Comparison of ENCODE assay signal across 1 cellular context in the genomic region with DNA sequence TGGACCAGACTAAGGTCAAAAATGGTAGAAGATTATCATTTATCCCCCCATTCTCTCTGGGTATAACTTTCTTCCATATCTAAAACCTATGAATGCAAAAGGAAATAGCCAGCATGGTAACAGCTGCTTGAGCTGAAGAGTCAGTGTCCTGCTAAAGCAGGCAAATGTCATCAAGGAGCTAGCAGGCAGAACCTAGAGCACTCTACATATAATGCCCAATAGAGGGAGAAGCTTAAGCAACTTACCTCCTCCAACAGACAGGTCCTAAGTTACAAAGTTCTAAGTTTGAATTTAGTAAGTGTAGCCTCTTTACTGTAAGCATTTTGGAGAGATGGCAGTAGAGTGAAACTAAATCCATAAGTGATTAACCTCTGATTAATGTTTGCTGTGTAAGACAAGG.
TF ChIP-seq lines count a peak whose summit lies in the region.

No MANE protein-coding gene starts in this region.

TF ChIP-seq in HCT116, 20 proteins besides CTCF, POLR2A, EP300 and RAD21:
- no peak for TF ChIP-seq FOSL1 (IDR thresholded peaks at IDR 0.05; ENCODE audit: low read depth)
